In genomic region chr5:159797566-159797965, GRCh38 we compare ENCODE assay signal across 29 cellular contexts.
"Had no signal": no experiment of that assay in that cellular context is flagged by ENCODE, and none has a peak within 500 bp of the region (broad histone marks: within the 10 kb centered on the region; RNA-seq: fewer than 3 reads in every experiment).

No MANE protein-coding gene starts in this region.

- H3K9me3 Mint-ChIP-seq: activated B cell treated with CpG ODN at 0.5 μM for 24 hours; activated CD8-positive, alpha-beta T cell treated with anti-CD3 and anti-CD28 coated beads for 36 hours; activated T-cell treated with anti-CD3 and anti-CD28 coated beads, Interleukin-2, amount 50 U/mL, for 4 hours; activated T-helper 17 cell treated with anti-CD3 and anti-CD28 coated beads, Interleukin-2, amount 50 U/mL, for 72 hours; effector memory CD8-positive, alpha-beta T cell; T-helper 2 cell treated with Interferon-gamma antibody and Interleukin-4, amounts not matched to agents 5 μg/mL and 100 μg/mL, for 36 hours had no signal

- H3K4me1 Mint-ChIP-seq: activated T-helper 17 cell treated with anti-CD3 and anti-CD28 coated beads, Interleukin-2, amount 50 U/mL, for 72 hours; T-helper 17 cell had no signal

- H3K36me3 ChIP-seq: brain microvascular endothelial cell, esophagus squamous epithelium, WERI-Rb-1 had no signal

- H3K27me3 ChIP-seq: brain microvascular endothelial cell had no signal

- H3K27ac Mint-ChIP-seq: activated B cell treated with CpG ODN at 0.5 μM for 24 hours; activated CD8-positive, alpha-beta T cell treated with anti-CD3 and anti-CD28 coated beads for 36 hours; activated naive CD8-positive, alpha-beta T cell; activated T-helper 17 cell treated with anti-CD3 and anti-CD28 coated beads, Interleukin-2, amount 50 U/mL, for 72 hours; effector memory CD8-positive, alpha-beta T cell; T-helper 17 cell; T-helper 2 cell treated with Interferon-gamma antibody and Interleukin-4, amounts not matched to agents 5 μg/mL and 100 μg/mL, for 36 hours had no signal

- ATAC-seq: activated CD4-positive, CD25-positive, alpha-beta regulatory T cell treated with anti-CD3 and anti-CD28 coated beads, Interleukin-2, amount 50 U/mL, for 24 hours; activated CD8-positive, alpha-beta T cell treated with anti-CD3 and anti-CD28 coated beads for 36 hours; activated T-cell treated with anti-CD3 and anti-CD28 coated beads, Interleukin-2, amount 50 U/mL, for 4 hours; activated T-helper 17 cell treated with anti-CD3 and anti-CD28 coated beads, Interleukin-2, amount 50 U/mL, for 72 hours; effector memory CD8-positive, alpha-beta T cell; T-helper 17 cell had no signal

- H3K9me3 ChIP-seq: esophagus squamous epithelium had no signal

- DNase-seq: activated B cell treated with CpG ODN at 0.5 μM for 24 hours; activated CD4-positive, alpha-beta T cell treated with anti-CD3 and anti-CD28 coated beads for 48 hours; activated CD4-positive, alpha-beta T cell treated with anti-CD3 and anti-CD28 coated beads, Interleukin-2, amount 50 U/mL, for 1 hour; activated CD4-positive, alpha-beta T cell treated with anti-CD3 and anti-CD28 coated beads, Interleukin-2, amount 50 U/mL, for 48 hours; activated CD8-positive, alpha-beta memory T cell treated with anti-CD3 and anti-CD28 coated beads for 24 hours; activated CD8-positive, alpha-beta T cell treated with anti-CD3 and anti-CD28 coated beads for 36 hours; activated effector memory CD4-positive, alpha-beta T cell treated with Interleukin-2 at 50 U/mL for 16 hours; activated gamma-delta T cell treated with Interleukin-2 at 50 U/mL for 16 hours; activated naive CD4-positive, alpha-beta T cell treated with anti-CD3 and anti-CD28 coated beads, Interleukin-2, amount 50 U/mL, for 16 hours; activated naive CD4-positive, alpha-beta T cell treated with Interleukin-2 at 50 U/mL for 16 hours; activated T-cell treated with anti-CD3 and anti-CD28 coated beads, Interleukin-2, amount 50 U/mL, for 4 hours; amniotic stem cell; anterior cingulate cortex; brain microvascular endothelial cell; caudate nucleus; cortex of kidney; dermis blood vessel endothelial cell; effector CD4-positive, alpha-beta T cell; effector memory CD8-positive, alpha-beta T cell; erythroblast; esophagus squamous epithelium; foreskin fibroblast; T-helper 17 cell; T1000; WERI-Rb-1 had no signal

- H3K4me1 ChIP-seq: esophagus squamous epithelium had no signal

- H3K4me3 ChIP-seq: esophagus squamous epithelium had no signal

- H3K27ac ChIP-seq: brain microvascular endothelial cell, esophagus squamous epithelium, WERI-Rb-1 had no signal

- H3K36me3 Mint-ChIP-seq: activated naive CD8-positive, alpha-beta T cell had no signal

- H3K4me3 Mint-ChIP-seq: activated B cell treated with CpG ODN at 0.5 μM for 24 hours; activated CD8-positive, alpha-beta T cell treated with anti-CD3 and anti-CD28 coated beads for 36 hours; activated naive CD8-positive, alpha-beta T cell; activated T-cell treated with anti-CD3 and anti-CD28 coated beads, Interleukin-2, amount 50 U/mL, for 4 hours; activated T-helper 17 cell treated with anti-CD3 and anti-CD28 coated beads, Interleukin-2, amount 50 U/mL, for 72 hours; effector memory CD8-positive, alpha-beta T cell; T-helper 17 cell; T-helper 2 cell treated with Interferon-gamma antibody and Interleukin-4, amounts not matched to agents 5 μg/mL and 100 μg/mL, for 36 hours had no signal

- H3K27me3 Mint-ChIP-seq: activated B cell treated with CpG ODN at 0.5 μM for 24 hours had no signal
